ENCODE assay signal across 1 cellular context in genomic region chrX:154531626-154532025, GRCh38.
TF ChIP-seq lines count a peak whose summit lies in the region.

No MANE protein-coding gene starts in this region.

TF ChIP-seq in WTC11, 78 proteins besides CTCF, POLR2A, EP300 and RAD21 (continued from another document):
- TF ChIP-seq, protein P1, sequence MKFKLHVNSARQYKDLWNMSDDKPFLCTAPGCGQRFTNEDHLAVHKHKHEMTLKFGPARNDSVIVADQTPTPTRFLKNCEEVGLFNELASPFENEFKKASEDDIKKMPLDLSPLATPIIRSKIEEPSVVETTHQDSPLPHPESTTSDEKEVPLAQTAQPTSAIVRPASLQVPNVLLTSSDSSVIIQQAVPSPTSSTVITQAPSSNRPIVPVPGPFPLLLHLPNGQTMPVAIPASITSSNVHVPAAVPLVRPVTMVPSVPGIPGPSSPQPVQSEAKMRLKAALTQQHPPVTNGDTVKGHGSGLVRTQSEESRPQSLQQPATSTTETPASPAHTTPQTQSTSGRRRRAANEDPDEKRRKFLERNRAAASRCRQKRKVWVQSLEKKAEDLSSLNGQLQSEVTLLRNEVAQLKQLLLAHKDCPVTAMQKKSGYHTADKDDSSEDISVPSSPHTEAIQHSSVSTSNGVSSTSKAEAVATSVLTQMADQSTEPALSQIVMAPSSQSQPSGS (CRISPR knock-in tag; IDR thresholded peaks at IDR 0.05; ENCODE audit: borderline replicate concordance, low read depth): no peak
- no peak for TF ChIP-seq ZNF532 (CRISPR knock-in tag; IDR thresholded peaks at IDR 0.05; ENCODE audit: borderline replicate concordance)
- no peak for TF ChIP-seq NFYB (CRISPR knock-in tag; conservative IDR thresholded peaks at IDR 0.05; ENCODE audit: low read depth)
- TF ChIP-seq GTF2I (CRISPR knock-in tag; conservative IDR thresholded peaks at IDR 0.05): no peak
- no peak for TF ChIP-seq ZNF423 (CRISPR knock-in tag; IDR thresholded peaks at IDR 0.05)
- TF ChIP-seq CBFB (CRISPR knock-in tag; IDR thresholded peaks at IDR 0.05; ENCODE audit: low read depth): no peak
- no peak for TF ChIP-seq SOX15 (CRISPR knock-in tag; IDR thresholded peaks at IDR 0.05)
- no peak for TF ChIP-seq NR2C2 (CRISPR knock-in tag; IDR thresholded peaks at IDR 0.05)
- TF ChIP-seq MXD4 (CRISPR knock-in tag; IDR thresholded peaks at IDR 0.05; ENCODE audit: borderline replicate concordance): no peak
- TF ChIP-seq, protein P2, sequence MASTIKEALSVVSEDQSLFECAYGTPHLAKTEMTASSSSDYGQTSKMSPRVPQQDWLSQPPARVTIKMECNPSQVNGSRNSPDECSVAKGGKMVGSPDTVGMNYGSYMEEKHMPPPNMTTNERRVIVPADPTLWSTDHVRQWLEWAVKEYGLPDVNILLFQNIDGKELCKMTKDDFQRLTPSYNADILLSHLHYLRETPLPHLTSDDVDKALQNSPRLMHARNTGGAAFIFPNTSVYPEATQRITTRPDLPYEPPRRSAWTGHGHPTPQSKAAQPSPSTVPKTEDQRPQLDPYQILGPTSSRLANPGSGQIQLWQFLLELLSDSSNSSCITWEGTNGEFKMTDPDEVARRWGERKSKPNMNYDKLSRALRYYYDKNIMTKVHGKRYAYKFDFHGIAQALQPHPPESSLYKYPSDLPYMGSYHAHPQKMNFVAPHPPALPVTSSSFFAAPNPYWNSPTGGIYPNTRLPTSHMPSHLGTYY (CRISPR knock-in tag; IDR thresholded peaks at IDR 0.05): no peak
- TF ChIP-seq RELA (CRISPR knock-in tag; IDR thresholded peaks at IDR 0.05; ENCODE audit: borderline replicate concordance): no peak
- TF ChIP-seq CDX4 (CRISPR knock-in tag; IDR thresholded peaks at IDR 0.05; ENCODE audit: borderline replicate concordance): no peak
- no peak for TF ChIP-seq ZNF138 (CRISPR knock-in tag; conservative IDR thresholded peaks at IDR 0.05)
